ENCODE assay signal across 1 cellular context in genomic region chr19:995051-995827, GRCh38.
TF ChIP-seq lines count a peak whose summit lies in the region.

No MANE protein-coding gene starts in this region.

TF ChIP-seq in GM12878, 131 proteins besides CTCF, POLR2A, EP300 and RAD21:
- TF ChIP-seq NFYA (IDR thresholded peaks at IDR 0.05; ENCODE audit: borderline replicate concordance, low read depth, low read length): no peak
- no peak for TF ChIP-seq SPI1 (IDR thresholded peaks at IDR 0.05; ENCODE audit: borderline replicate concordance, insufficient read depth, low read depth, low read length)
- TF ChIP-seq CHD2 (IDR thresholded peaks at IDR 0.05; ENCODE audit: borderline replicate concordance, low read depth, low read length): no peak
- TF ChIP-seq FOXM1 (IDR thresholded peaks at IDR 0.05; ENCODE audit: low read depth, low read length): no peak
- TF ChIP-seq ESRRA (IDR thresholded peaks at IDR 0.05; ENCODE audit: low read length): no peak
- TF ChIP-seq MEF2A (IDR thresholded peaks at IDR 0.05; ENCODE audit: insufficient read depth, low read depth, low read length): no peak
- TF ChIP-seq, protein P1, sequence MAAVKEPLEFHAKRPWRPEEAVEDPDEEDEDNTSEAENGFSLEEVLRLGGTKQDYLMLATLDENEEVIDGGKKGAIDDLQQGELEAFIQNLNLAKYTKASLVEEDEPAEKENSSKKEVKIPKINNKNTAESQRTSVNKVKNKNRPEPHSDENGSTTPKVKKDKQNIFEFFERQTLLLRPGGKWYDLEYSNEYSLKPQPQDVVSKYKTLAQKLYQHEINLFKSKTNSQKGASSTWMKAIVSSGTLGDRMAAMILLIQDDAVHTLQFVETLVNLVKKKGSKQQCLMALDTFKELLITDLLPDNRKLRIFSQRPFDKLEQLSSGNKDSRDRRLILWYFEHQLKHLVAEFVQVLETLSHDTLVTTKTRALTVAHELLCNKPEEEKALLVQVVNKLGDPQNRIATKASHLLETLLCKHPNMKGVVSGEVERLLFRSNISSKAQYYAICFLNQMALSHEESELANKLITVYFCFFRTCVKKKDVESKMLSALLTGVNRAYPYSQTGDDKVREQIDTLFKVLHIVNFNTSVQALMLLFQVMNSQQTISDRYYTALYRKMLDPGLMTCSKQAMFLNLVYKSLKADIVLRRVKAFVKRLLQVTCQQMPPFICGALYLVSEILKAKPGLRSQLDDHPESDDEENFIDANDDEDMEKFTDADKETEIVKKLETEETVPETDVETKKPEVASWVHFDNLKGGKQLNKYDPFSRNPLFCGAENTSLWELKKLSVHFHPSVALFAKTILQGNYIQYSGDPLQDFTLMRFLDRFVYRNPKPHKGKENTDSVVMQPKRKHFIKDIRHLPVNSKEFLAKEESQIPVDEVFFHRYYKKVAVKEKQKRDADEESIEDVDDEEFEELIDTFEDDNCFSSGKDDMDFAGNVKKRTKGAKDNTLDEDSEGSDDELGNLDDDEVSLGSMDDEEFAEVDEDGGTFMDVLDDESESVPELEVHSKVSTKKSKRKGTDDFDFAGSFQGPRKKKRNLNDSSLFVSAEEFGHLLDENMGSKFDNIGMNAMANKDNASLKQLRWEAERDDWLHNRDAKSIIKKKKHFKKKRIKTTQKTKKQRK (IDR thresholded peaks at IDR 0.05; ENCODE audit: low read depth, low read length): no peak
- no peak for TF ChIP-seq EED (IDR thresholded peaks at IDR 0.05; ENCODE audit: low read depth)
- TF ChIP-seq NR2C2 (IDR thresholded peaks at IDR 0.05; ENCODE audit: borderline replicate concordance, control insufficient read depth, insufficient read length, low read depth): no peak
- no peak for TF ChIP-seq EZH2 (IDR thresholded peaks at IDR 0.05; ENCODE audit: borderline replicate concordance, control insufficient read depth, low read depth, low read length)
- TF ChIP-seq TCF3 (IDR thresholded peaks at IDR 0.05; ENCODE audit: borderline replicate concordance, insufficient read depth, low read depth, low read length): no peak
- TF ChIP-seq ATF7 (IDR thresholded peaks at IDR 0.05; ENCODE audit: low read depth): no peak
- TF ChIP-seq E2F8 (IDR thresholded peaks at IDR 0.05; ENCODE audit: low read depth, partially characterized antibody): no peak
- no peak for TF ChIP-seq ZNF217 (IDR thresholded peaks at IDR 0.05)
- TF ChIP-seq, protein P2, sequence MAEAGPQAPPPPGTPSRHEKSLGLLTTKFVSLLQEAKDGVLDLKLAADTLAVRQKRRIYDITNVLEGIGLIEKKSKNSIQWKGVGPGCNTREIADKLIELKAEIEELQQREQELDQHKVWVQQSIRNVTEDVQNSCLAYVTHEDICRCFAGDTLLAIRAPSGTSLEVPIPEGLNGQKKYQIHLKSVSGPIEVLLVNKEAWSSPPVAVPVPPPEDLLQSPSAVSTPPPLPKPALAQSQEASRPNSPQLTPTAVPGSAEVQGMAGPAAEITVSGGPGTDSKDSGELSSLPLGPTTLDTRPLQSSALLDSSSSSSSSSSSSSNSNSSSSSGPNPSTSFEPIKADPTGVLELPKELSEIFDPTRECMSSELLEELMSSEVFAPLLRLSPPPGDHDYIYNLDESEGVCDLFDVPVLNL (IDR thresholded peaks at IDR 0.05; ENCODE audit: low read depth, low read length): no peak
- no peak for TF ChIP-seq KAT2A (conservative IDR thresholded peaks at IDR 0.05; ENCODE audit: control insufficient read depth, low read depth, low read length)
- no peak for TF ChIP-seq RCOR1 (conservative IDR thresholded peaks at IDR 0.05; ENCODE audit: low read depth, low read length)
- TF ChIP-seq IKZF2 (IDR thresholded peaks at IDR 0.05): no peak
- no peak for TF ChIP-seq CEBPB (IDR thresholded peaks at IDR 0.05; ENCODE audit: borderline replicate concordance in 1 of 2, low read depth in 2 of 2, low read length in 2 of 2)
